19 cellular contexts compared by ENCODE assay signal in genomic region chr13:79543883-79544282, GRCh38.
A peak's percentile ranks its signal among the peaks of the same experiment; 100 is the strongest.
DNase-seq lines count a peak whose midpoint lies in the region; ATAC-seq and TF ChIP-seq lines count a peak whose summit lies in the region.
"Had no signal": no experiment of that assay in that cellular context is flagged by ENCODE, and none has a peak within 500 bp of the region (broad histone marks: within the 10 kb centered on the region; RNA-seq: fewer than 3 reads in every experiment).

No MANE protein-coding gene starts in this region.

- no peak overlapping the region for H3K4me3 ChIP-seq in GM23338
- H3K4me3 ChIP-seq in HEK293 (ENCODE audit: low read depth, low read length) = no peak overlapping the region
- H3K4me3 ChIP-seq: A549, GM23248 had no signal

- no peaks in the 10 kb centered on the region for H3K9me2 ChIP-seq in GM23338 (ENCODE audit: insufficient read depth)

- 0 out of 2 replicates have a peak overlapping the region, but pooled peaks have one; percentile 11 for H3K4me2 ChIP-seq in GM23338
- H3K4me2 ChIP-seq: A549 had no signal

- H4K20me1 ChIP-seq in GM23338 (replicated peaks; ENCODE audit: insufficient read depth) = no peaks in the 10 kb centered on the region

- no peaks in the 10 kb centered on the region for H3K9me3 Mint-ChIP-seq in GM23338
- no peaks in the 10 kb centered on the region for H3K9me3 Mint-ChIP-seq in WTC11
- H3K9me3 Mint-ChIP-seq in nephron progenitor cell = no peaks in the 10 kb centered on the region
- H3K9me3 Mint-ChIP-seq: CD4-positive, alpha-beta memory T cell; HFFc6 had no signal

- H3K36me3 Mint-ChIP-seq in GM23338 (ENCODE audit: low read depth) = no peaks in the 10 kb centered on the region
- no peaks in the 10 kb centered on the region for H3K36me3 Mint-ChIP-seq in WTC11
- H3K36me3 Mint-ChIP-seq in nephron progenitor cell (ENCODE audit: low read depth) = peaks cover 3% of the 10 kb centered on the region
- H3K36me3 Mint-ChIP-seq: CD4-positive, alpha-beta memory T cell had no signal

- H3K36me3 ChIP-seq in GM23338 (ENCODE audit: insufficient read depth) (no peaks in the 10 kb centered on the region), HEK293 (ENCODE audit: control insufficient read depth in 2 of 2, insufficient read depth in 1 of 2, low read length in 2 of 2) (no peaks in the 10 kb centered on the region)
- H3K36me3 ChIP-seq: BE2C had no signal

- no peaks in the 10 kb centered on the region for H3K27me3 ChIP-seq in GM23338 (ENCODE audit: insufficient read depth)
- H3K27me3 ChIP-seq: BE2C had no signal

- no peak for TF ChIP-seq CTCF in GM23338 (conservative IDR thresholded peaks at IDR 0.05; ENCODE audit: low read depth in 2 of 2)
- no peak for TF ChIP-seq CTCF in HEK293 (tag by site-specific recombination; IDR thresholded peaks at IDR 0.05)
- no peak for TF ChIP-seq CTCF in WTC11 (IDR thresholded peaks at IDR 0.05)
- no peak for TF ChIP-seq CTCF in nephron progenitor cell (IDR thresholded peaks at IDR 0.05)

- POLR2A ChIA-PET in HEK293 (lab: Yijun Ruan, JAX) = no interaction called here
- POLR2A ChIA-PET in WTC11 (lab: Charles Lee) = no interaction called here

- peak overlapping the region; percentile 5; the same call in 1 of the 2 replicates for H3K27ac ChIP-seq in GM23338 (ENCODE audit: low read depth)
- no peak overlapping the region for H3K27ac ChIP-seq in HEK293 (ENCODE audit: extremely low read depth, low read depth, low read length)
- H3K27ac ChIP-seq: A549, C4-2B, GM23248 had no signal

- ATAC-seq in GM23338 = no peak
- ATAC-seq in WTC11 = no peak
- ATAC-seq in GM21423 (IDR thresholded peaks at IDR 0.05; ENCODE audit: unreplicated experiment) = no peak
- ATAC-seq: A549 had no signal

- DNase-seq in GM23338 (ENCODE audit: low spot score) (no peak), WTC11 (ENCODE audit: low spot score) (no peak), nephron progenitor cell (no peak), DMS79 treated with DMSO at 0.1 percent for 48 hours (lab: John Stamatoyannopoulos, UW) (no peak), activated gamma-delta T cell treated with Interleukin-2 at 50 U/mL for 16 hours (no peak)
- DNase-seq: BE2C; CD4-positive, alpha-beta memory T cell; DMS79; EL; GDM1; GM23248; H7; HFFc6; IMR-90; KBM-7 had no signal

- no peaks in the 10 kb centered on the region for H3K9me3 ChIP-seq in HEK293 (ENCODE audit: control insufficient read depth, insufficient read depth, low read depth, low read length)
- H3K9me3 ChIP-seq: A549, BE2C had no signal

- CTCF ChIA-PET in HEK293 (lab: Yijun Ruan, JAX) (interaction anchor here (0.6 to 5.9 kb wide), 7 partner anchors 8 to 1303 kb away, joined by 3 to 50 read pairs (median 3); no protein-coding TSS in a partner anchor), WTC11 (lab: Charles Lee) (interaction anchor here (1.0 to 3.6 kb wide), 2 partner anchors 66 to 120 kb away, joined by 4 to 48 read pairs; no protein-coding TSS in a partner anchor)

- no peak overlapping the region; the same call in 2 of the 3 replicates for H3K4me3 Mint-ChIP-seq in GM23338
- no peak overlapping the region for H3K4me3 Mint-ChIP-seq in WTC11
- H3K4me3 Mint-ChIP-seq in nephron progenitor cell = no peak overlapping the region
- H3K4me3 Mint-ChIP-seq: CD4-positive, alpha-beta memory T cell; HFFc6 had no signal

- H3K27ac Mint-ChIP-seq in GM23338 (peak overlapping the region; percentile 92), WTC11 (peak overlapping the region; percentile 80), nephron progenitor cell (peak overlapping the region; percentile 60)
- H3K27ac Mint-ChIP-seq: CD4-positive, alpha-beta memory T cell; HFFc6 had no signal

- H3K27me3 Mint-ChIP-seq in GM23338 (ENCODE audit: insufficient read depth, low read depth, poor library complexity) (no peaks in the 10 kb centered on the region), WTC11 (ENCODE audit: low read depth) (no peaks in the 10 kb centered on the region), nephron progenitor cell (ENCODE audit: low read depth, poor library complexity) (no peaks in the 10 kb centered on the region)
- H3K27me3 Mint-ChIP-seq: CD4-positive, alpha-beta memory T cell had no signal

- peaks cover 7% of the 10 kb centered on the region; the same call in 1 of the 2 replicates for H3K4me1 ChIP-seq in GM23338 (ENCODE audit: insufficient read depth)
- H3K4me1 ChIP-seq in HEK293 (ENCODE audit: control insufficient read depth, insufficient read depth, low read length) = no peaks in the 10 kb centered on the region

- no peak overlapping the region for H2AFZ ChIP-seq in GM23338
- H2AFZ ChIP-seq: GM23248 had no signal

- H3K4me1 Mint-ChIP-seq in GM23338 (peaks cover 10% of the 10 kb centered on the region), WTC11 (peaks cover 14% of the 10 kb centered on the region), nephron progenitor cell (peaks cover 3% of the 10 kb centered on the region)

- no peaks in the 10 kb centered on the region for H3K79me2 ChIP-seq in GM23338 (replicated peaks; ENCODE audit: insufficient read depth)

- H3F3A ChIP-seq in GM23338 (replicated peaks; ENCODE audit: low read depth) = no peaks in the 10 kb centered on the region

TF ChIP-seq in GM23338, 12 proteins besides CTCF, POLR2A, EP300 and RAD21 (continues in another document):
- TF ChIP-seq EZH2phosphoT487 (IDR thresholded peaks at IDR 0.05; ENCODE audit: unreplicated experiment) (no peak), ZNF331 (CRISPR knock-in tag; IDR thresholded peaks at IDR 0.05; ENCODE audit: low read depth) (no peak)

TF ChIP-seq in HEK293, 187 proteins besides CTCF, POLR2A, EP300 and RAD21:
- 0 out of 2 replicates have a peak, but pooled peaks have one; percentile 34 for TF ChIP-seq ZNF664 (tag by site-specific recombination; IDR thresholded peaks at IDR 0.05)
- TF ChIP-seq ZNF561 (tag by site-specific recombination; IDR thresholded peaks at IDR 0.05; ENCODE audit: borderline replicate concordance) = no peak

TF ChIP-seq in WTC11, 78 proteins besides CTCF, POLR2A, EP300 and RAD21 (continues in another document):
- TF ChIP-seq CREB1 (CRISPR knock-in tag; IDR thresholded peaks at IDR 0.05) (no peak), FOXP1 (CRISPR knock-in tag; IDR thresholded peaks at IDR 0.05; ENCODE audit: borderline replicate concordance) (no peak), SMAD4 (CRISPR knock-in tag; IDR thresholded peaks at IDR 0.05) (no peak), CREM (CRISPR knock-in tag; IDR thresholded peaks at IDR 0.05) (no peak), MLX (CRISPR knock-in tag; IDR thresholded peaks at IDR 0.05) (no peak), HMGXB4 (CRISPR knock-in tag; IDR thresholded peaks at IDR 0.05) (no peak), HMGA2 (CRISPR knock-in tag; IDR thresholded peaks at IDR 0.05) (no peak), ZNF138 (CRISPR knock-in tag; conservative IDR thresholded peaks at IDR 0.05) (no peak), TCF7 (CRISPR knock-in tag; IDR thresholded peaks at IDR 0.05; ENCODE audit: low read depth) (no peak), PRDM15 (CRISPR knock-in tag; IDR thresholded peaks at IDR 0.05) (no peak), ZNF671 (CRISPR knock-in tag; IDR thresholded peaks at IDR 0.05) (no peak), RELA (CRISPR knock-in tag; IDR thresholded peaks at IDR 0.05; ENCODE audit: borderline replicate concordance) (no peak)
- TF ChIP-seq, protein P1, sequence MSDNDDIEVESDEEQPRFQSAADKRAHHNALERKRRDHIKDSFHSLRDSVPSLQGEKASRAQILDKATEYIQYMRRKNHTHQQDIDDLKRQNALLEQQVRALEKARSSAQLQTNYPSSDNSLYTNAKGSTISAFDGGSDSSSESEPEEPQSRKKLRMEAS (CRISPR knock-in tag; IDR thresholded peaks at IDR 0.05) = no peak
